16 cellular contexts compared by ENCODE assay signal in genomic region chr14:84095796-84096195, GRCh38.
DNase-seq lines count a peak whose midpoint lies in the region; ATAC-seq and TF ChIP-seq lines count a peak whose summit lies in the region.
"Had no signal": no experiment of that assay in that cellular context is flagged by ENCODE, and none has a peak within 500 bp of the region (broad histone marks: within the 10 kb centered on the region; RNA-seq: fewer than 3 reads in every experiment).

No MANE protein-coding gene starts in this region.

- no peak for TF ChIP-seq CTCF in smooth muscle cell (IDR thresholded peaks at IDR 0.05; ENCODE audit: borderline replicate concordance, insufficient read depth, poor library complexity, severe bottlenecking)

- no peak overlapping the region for H3K9ac ChIP-seq in smooth muscle cell (ENCODE audit: low read depth)

- H3K4me2 ChIP-seq in smooth muscle cell, result no peak overlapping the region

- ATAC-seq in HG02588 (IDR thresholded peaks at IDR 0.05; ENCODE audit: unreplicated experiment) (no peak), HG03108 (IDR thresholded peaks at IDR 0.05; ENCODE audit: unreplicated experiment) (no peak)

- H3F3A ChIP-seq in smooth muscle cell (ENCODE audit: low read depth), result no peaks in the 10 kb centered on the region

- H3K9me3 ChIP-seq in smooth muscle cell (replicated peaks; ENCODE audit: low read depth), result no peaks in the 10 kb centered on the region
- H3K9me3 ChIP-seq: HAP-1 had no signal

- H2AFZ ChIP-seq in smooth muscle cell (ENCODE audit: low read depth), result peak overlapping the region; percentile 25

- no peak overlapping the region for H3K4me3 ChIP-seq in smooth muscle cell
- H3K4me3 ChIP-seq: HAP-1 had no signal

- H3K36me3 ChIP-seq in smooth muscle cell (ENCODE audit: low read depth), result no peaks in the 10 kb centered on the region
- H3K36me3 ChIP-seq: HAP-1 had no signal

- no peaks in the 10 kb centered on the region for H4K20me1 ChIP-seq in smooth muscle cell (ENCODE audit: low read depth)

- H3K27ac ChIP-seq in smooth muscle cell (ENCODE audit: low read depth), result no peak overlapping the region

- H3K27me3 ChIP-seq in smooth muscle cell (ENCODE audit: low read depth), result no peaks in the 10 kb centered on the region

- peak; percentile 14 to 61 for DNase-seq in dermis microvascular lymphatic vessel endothelial cell (ENCODE audit: low read depth in 2 of 2)
- peak; percentile 19 for DNase-seq in left kidney (ENCODE audit: low read depth, low spot score)
- DNase-seq in smooth muscle cell (lab: John Stamatoyannopoulos, UW; ENCODE audit: unreplicated experiment), result no peak
- DNase-seq in SIG-M5 treated with dmso at 0.1 percent for 504 hours (lab: John Stamatoyannopoulos, UW; ENCODE audit: unreplicated experiment), result no peak
- DNase-seq: C1 segment of cervical spinal cord; Calu3; CD4-positive, alpha-beta memory T cell; COR-L47; DMS53; DMS79 treated with DMSO at 0.1 percent for 48 hours; GF-D8; GOT3; HFFc6 had no signal

- H3K4me1 ChIP-seq in smooth muscle cell (ENCODE audit: low read depth), result no peaks in the 10 kb centered on the region
- H3K4me1 ChIP-seq: HAP-1 had no signal

- no peaks in the 10 kb centered on the region for H3K79me2 ChIP-seq in smooth muscle cell (ENCODE audit: low read depth)

Comparison
In these comparisons a context has a peak if more than half of its experiments do, and no peak if none do; other contexts are left out.
1. DNase-seq: peak in dermis microvascular lymphatic vessel endothelial cell (2 of 2) and left kidney (single experiment); none in smooth muscle cell (single experiment) and SIG-M5 treated with dmso at 0.1 percent for 504 hours (single experiment).